ENCODE assay signal across 24 cellular contexts in genomic region chr16:1262210-1262845, GRCh38. TPM values are rescaled to one million over a fixed set of nuclear protein-coding genes. Genes with fewer than 3 reads are reported as not detected.
DNase-seq lines count a peak whose midpoint lies in the region; ATAC-seq, FAIRE-seq and TF ChIP-seq lines count a peak whose summit lies in the region.
"Had no signal": no experiment of that assay in that cellular context is flagged by ENCODE, and none has a peak within 500 bp of the region (broad histone marks: within the 10 kb centered on the region; RNA-seq: fewer than 3 reads in every experiment).

No MANE protein-coding gene starts in this region.

- H2BK120ac ChIP-seq in H1 (replicated peaks; ENCODE audit: low read depth, low read length) (no peak overlapping the region), neuronal stem cell (ENCODE audit: low read depth, low read length) (no peak overlapping the region)

- H3K4me1 Mint-ChIP-seq in natural killer cell treated with Interleukin-12 subunit alpha and Interleukin-12 subunit beta and Interleukin-15 and Interleukin-18, amount 100 ng/mL, for 72 hours (ENCODE audit: low read depth in 2 of 2): peaks cover 5 to 6% of the 10 kb centered on the region in 2 donors
- H3K4me1 Mint-ChIP-seq in natural killer cell: peaks cover 5 to 6% of the 10 kb centered on the region in 2 donors
- H3K4me1 Mint-ChIP-seq in activated CD8-positive, alpha-beta memory T cell treated with anti-CD3 and anti-CD28 coated beads, Interleukin-2, amount 10 ng/mL, durations not matched to agents 7 days and 5 days: peaks cover 2% of the 10 kb centered on the region

- no peak overlapping the region for H4K5ac ChIP-seq in H1 (ENCODE audit: insufficient read length, low read depth, low read length)

- H3K36me3 ChIP-seq in HEK293 (ENCODE audit: control insufficient read depth in 2 of 2, insufficient read depth in 1 of 2, low read length in 2 of 2) (no peaks in the 10 kb centered on the region), H1 (ENCODE audit: control insufficient read depth in 2 of 4, insufficient read depth in 4 of 4, low read length in 3 of 4) (no peaks in the 10 kb centered on the region; a peak in 1 of 8 replicates), neuronal stem cell (replicated peaks in 1 of 2; ENCODE audit: control insufficient read depth in 2 of 2, insufficient read depth in 2 of 2, low read length in 2 of 2) (no peaks in the 10 kb centered on the region)

- DNase-seq in natural killer cell treated with Interleukin-12 subunit alpha and Interleukin-12 subunit beta and Interleukin-15 and Interleukin-18, amount 100 ng/mL, for 72 hours (ENCODE audit: low spot score): peak; percentile 57
- DNase-seq in natural killer cell (no peak), H1 (ENCODE audit: low read depth in 1 of 2, low spot score in 2 of 2) (no peak), neuronal stem cell (ENCODE audit: low spot score) (no peak), hippocampal formation (lab: John Stamatoyannopoulos, UW) (no peak)
- no peak for DNase-seq in activated CD8-positive, alpha-beta memory T cell treated with anti-CD3 and anti-CD28 coated beads, Interleukin-2, amount 10 ng/mL, durations not matched to agents 7 days and 5 days
- DNase-seq: C1 segment of cervical spinal cord; CD4-positive, alpha-beta memory T cell; COR-L47; DMS79 treated with DMSO at 0.1 percent for 48 hours; GF-D8; GM23248; HCEC 1CT had no signal

- H4K91ac ChIP-seq in H1 (replicated peaks; ENCODE audit: insufficient read length, low read length) (no peak overlapping the region), neuronal stem cell (ENCODE audit: low read depth, low read length, poor library complexity) (no peak overlapping the region)

- no peak overlapping the region for H3K27ac Mint-ChIP-seq in natural killer cell treated with Interleukin-12 subunit alpha and Interleukin-12 subunit beta and Interleukin-15 and Interleukin-18, amount 100 ng/mL, for 72 hours
- H3K27ac Mint-ChIP-seq in natural killer cell: no peak overlapping the region
- no peak overlapping the region for H3K27ac Mint-ChIP-seq in activated CD8-positive, alpha-beta memory T cell treated with anti-CD3 and anti-CD28 coated beads, Interleukin-2, amount 10 ng/mL, durations not matched to agents 7 days and 5 days
- H3K27ac Mint-ChIP-seq: CD4-positive, alpha-beta memory T cell had no signal

- H4K20me1 ChIP-seq in H1 (replicated peaks in 1 of 2; ENCODE audit: control insufficient read depth in 1 of 2, insufficient read depth in 2 of 2, low read length in 2 of 2): peaks cover 0 to 7% of the 10 kb centered on the region in 2 experiments

- POLR2A ChIA-PET in HEK293 (lab: Yijun Ruan, JAX) (no interaction called here), H1 (lab: Charles Lee; ENCODE audit: partially characterized antibody) (interaction anchor here (0.9 to 1.7 kb wide), 2 partner anchors 28 to 159 kb away, joined by 3 to 5 read pairs; partner anchors contain the start of gene UQCC4)

- H2AFZ ChIP-seq in H1 (ENCODE audit: low read length): no peak overlapping the region
- H2AFZ ChIP-seq in neuronal stem cell (ENCODE audit: low read length): no peak overlapping the region
- H2AFZ ChIP-seq: GM23248 had no signal

- H3K9me3 ChIP-seq in HEK293 (ENCODE audit: control insufficient read depth, insufficient read depth, low read depth, low read length) (no peaks in the 10 kb centered on the region), H1 (ENCODE audit: insufficient read depth in 2 of 2, low read depth in 1 of 2, low read length in 1 of 2) (peaks cover 0 to 2% of the 10 kb centered on the region in 2 experiments; a peak in 2 of 4 replicates), neuronal stem cell (replicated peaks in 1 of 2; ENCODE audit: control insufficient read depth in 2 of 2, insufficient read depth in 1 of 2, low read depth in 1 of 2, low read length in 2 of 2) (peaks cover 0 to 11% of the 10 kb centered on the region in 2 donors)

- H2BK15ac ChIP-seq in H1 (ENCODE audit: low read length) (no peak overlapping the region), neuronal stem cell (ENCODE audit: low read length) (no peak overlapping the region)

- TF ChIP-seq CTCF in natural killer cell (IDR thresholded peaks at IDR 0.05) (no peak), HEK293 (tag by site-specific recombination; IDR thresholded peaks at IDR 0.05) (no peak), H1 (IDR thresholded peaks at IDR 0.05; ENCODE audit: control extremely low read depth in 1 of 3, insufficient read depth in 1 of 3, low read depth in 1 of 3, low read length in 3 of 3) (no peak)

- FAIRE-seq in H1 (lab: Jason Lieb, UNC): no peak
- FAIRE-seq: GM12891, GM18507, H54 had no signal

- H4K8ac ChIP-seq in H1 (ENCODE audit: extremely low read depth, insufficient read depth, low read length): 0 out of 2 replicates have a peak overlapping the region, but pooled peaks have one; percentile 25
- H4K8ac ChIP-seq in neuronal stem cell (ENCODE audit: low read depth, low read length): no peak overlapping the region

- no peak overlapping the region for H2AK5ac ChIP-seq in H1 (ENCODE audit: low read depth, low read length)
- peak overlapping the region; percentile 50 for H2AK5ac ChIP-seq in neuronal stem cell (ENCODE audit: low read depth, low read length)

- H3K9ac ChIP-seq in H1 (replicated peaks in 1 of 4; ENCODE audit: extremely low read depth in 1 of 4, low read depth in 3 of 4, low read length in 3 of 4) (no peak overlapping the region), neuronal stem cell (ENCODE audit: low read depth, low read length, poor library complexity) (no peak overlapping the region)
- H3K9ac ChIP-seq: GM23248 had no signal

- no peak overlapping the region for H2BK5ac ChIP-seq in H1 (ENCODE audit: low read depth, low read length)
- H2BK5ac ChIP-seq in neuronal stem cell (ENCODE audit: low read length): no peak overlapping the region

- H3K23me2 ChIP-seq in H1 (ENCODE audit: low read depth, low read length): peaks cover 3% of the 10 kb centered on the region; the same call in 1 of the 2 replicates

- intact Hi-C loops in natural killer cell (cut with micrococcal nuclease): no loop called here

- H3K14ac ChIP-seq in H1 (ENCODE audit: insufficient read length) (no peak overlapping the region), neuronal stem cell (ENCODE audit: low read length) (no peak overlapping the region)

- H3K4me3 Mint-ChIP-seq in natural killer cell treated with Interleukin-12 subunit alpha and Interleukin-12 subunit beta and Interleukin-15 and Interleukin-18, amount 100 ng/mL, for 72 hours: no peak overlapping the region
- no peak overlapping the region for H3K4me3 Mint-ChIP-seq in natural killer cell
- H3K4me3 Mint-ChIP-seq in activated CD8-positive, alpha-beta memory T cell treated with anti-CD3 and anti-CD28 coated beads, Interleukin-2, amount 10 ng/mL, durations not matched to agents 7 days and 5 days: no peak overlapping the region
- H3K4me3 Mint-ChIP-seq: CD4-positive, alpha-beta memory T cell had no signal

- no peak overlapping the region for H3K56ac ChIP-seq in H1 (replicated peaks; ENCODE audit: insufficient read length, low read depth, low read length)

- H3K4me2 ChIP-seq in H1 (ENCODE audit: insufficient read depth in 1 of 2, low read depth in 2 of 2, low read length in 2 of 2) (no peak overlapping the region), neuronal stem cell (ENCODE audit: insufficient read depth, low read length, poor library complexity, severe bottlenecking) (no peak overlapping the region)

- whole genome bisulfite sequencing in H1 (ENCODE audit: extremely low coverage in 1 of 2, insufficient coverage in 1 of 2, insufficient read length in 1 of 2, insufficient replicate concordance in 2 of 2, low coverage in 1 of 2, low lambda C conversion rate in 2 of 2, missing lambda C conversion rate in 1 of 2), 2 experiments: 91% methylated on average over 31 of the region's 32 CpGs; no CpG with 5 or more reads in 1 of the 2 experiments
- WGBS in neuronal stem cell (ENCODE audit: extremely low coverage in 2 of 2, insufficient read length in 2 of 2, insufficient replicate concordance in 1 of 2), 2 donors: no CpG with 5 or more reads among the region's 32 CpGs

- H3K4me1 ChIP-seq in HEK293 (ENCODE audit: control insufficient read depth, insufficient read depth, low read length) (no peaks in the 10 kb centered on the region), H1 (replicated peaks in 1 of 4; ENCODE audit: control insufficient read depth in 3 of 4, insufficient read depth in 4 of 4, low read length in 3 of 4) (peaks cover 0 to 11% (median 8%) of the 10 kb centered on the region in 4 experiments; a peak in 6 of 7 replicates), neuronal stem cell (ENCODE audit: control insufficient read depth in 2 of 2, insufficient read depth in 1 of 2, low read depth in 1 of 2, low read length in 2 of 2) (peaks cover 0 to 2% of the 10 kb centered on the region in 2 donors)

- CTCF ChIA-PET in HEK293 (lab: Yijun Ruan, JAX): no interaction called here
- CTCF ChIA-PET in H1 (lab: Charles Lee; ENCODE audit: partially characterized antibody): interaction anchor here (0.9 to 1.3 kb wide), 5 partner anchors 12 to 42 kb away, joined by 3 to 4 read pairs (median 3); no protein-coding TSS in a partner anchor
- CTCF ChIA-PET in activated CD8-positive, alpha-beta memory T cell treated with anti-CD3 and anti-CD28 coated beads, Interleukin-2, amount 10 ng/mL, durations not matched to agents 7 days and 5 days (lab: Charles Lee): no interaction called here

- no peak for ATAC-seq in natural killer cell treated with Interleukin-12 subunit alpha and Interleukin-12 subunit beta and Interleukin-15 and Interleukin-18, amount 100 ng/mL, for 72 hours
- ATAC-seq in natural killer cell: no peak
- ATAC-seq in activated CD8-positive, alpha-beta memory T cell treated with anti-CD3 and anti-CD28 coated beads, Interleukin-2, amount 10 ng/mL, durations not matched to agents 7 days and 5 days: no peak
- no peak for ATAC-seq in HG03521 (IDR thresholded peaks at IDR 0.05; ENCODE audit: unreplicated experiment)

- TF ChIP-seq EP300 in H1 (IDR thresholded peaks at IDR 0.05; ENCODE audit: borderline replicate concordance in 1 of 2, low read depth in 2 of 2, low read length in 2 of 2): no peak

- H3K79me2 ChIP-seq in H1 (ENCODE audit: control insufficient read depth in 1 of 2, insufficient read depth in 2 of 2, low read length in 2 of 2): no peaks in the 10 kb centered on the region

- H3K27me3 Mint-ChIP-seq in natural killer cell treated with Interleukin-12 subunit alpha and Interleukin-12 subunit beta and Interleukin-15 and Interleukin-18, amount 100 ng/mL, for 72 hours: peaks cover 0 to 13% of the 10 kb centered on the region in 2 donors
- H3K27me3 Mint-ChIP-seq in natural killer cell (ENCODE audit: low read depth in 2 of 2): peaks cover 8 to 22% of the 10 kb centered on the region in 2 donors
- peaks cover 18% of the 10 kb centered on the region for H3K27me3 Mint-ChIP-seq in activated CD8-positive, alpha-beta memory T cell treated with anti-CD3 and anti-CD28 coated beads, Interleukin-2, amount 10 ng/mL, durations not matched to agents 7 days and 5 days

- H3K79me1 ChIP-seq in H1 (ENCODE audit: low read depth, low read length): no peaks in the 10 kb centered on the region; the same call in 1 of the 2 replicates
- H3K79me1 ChIP-seq in neuronal stem cell (ENCODE audit: low read depth, low read length): peaks cover 4% of the 10 kb centered on the region

- no peak for TF ChIP-seq RAD21 in H1 (IDR thresholded peaks at IDR 0.05 in 1 of 2, conservative IDR thresholded peaks at IDR 0.05 in 1 of 2; ENCODE audit: low read depth in 2 of 2, low read length in 2 of 2)

- H3K27me3 ChIP-seq in H1 (replicated peaks in 1 of 4; ENCODE audit: control insufficient read depth in 3 of 4, extremely low read depth in 1 of 4, insufficient read depth in 3 of 4, low read length in 3 of 4): peaks cover 0 to 28% (median 15%) of the 10 kb centered on the region in 4 experiments; a peak in 5 of 7 replicates
- peaks cover 11 to 51% (median 38%) of the 10 kb centered on the region in 3 experiments for H3K27me3 ChIP-seq in neuronal stem cell (ENCODE audit: control insufficient read depth in 3 of 3, insufficient read depth in 3 of 3, low read depth in 1 of 3, low read length in 3 of 3)

- peaks cover 8% of the 10 kb centered on the region for H3K9me3 Mint-ChIP-seq in natural killer cell treated with Interleukin-12 subunit alpha and Interleukin-12 subunit beta and Interleukin-15 and Interleukin-18, amount 100 ng/mL, for 72 hours
- H3K9me3 Mint-ChIP-seq in natural killer cell: no peaks in the 10 kb centered on the region
- peaks cover 9% of the 10 kb centered on the region for H3K9me3 Mint-ChIP-seq in activated CD8-positive, alpha-beta memory T cell treated with anti-CD3 and anti-CD28 coated beads, Interleukin-2, amount 10 ng/mL, durations not matched to agents 7 days and 5 days (ENCODE audit: low read depth)
- H3K9me3 Mint-ChIP-seq: CD4-positive, alpha-beta memory T cell had no signal

- H3K4ac ChIP-seq in H1 (replicated peaks; ENCODE audit: insufficient read length, low read depth, low read length): no peak overlapping the region
- no peak overlapping the region for H3K4ac ChIP-seq in neuronal stem cell (ENCODE audit: low read length)

- no peaks in the 10 kb centered on the region for H3K36me3 Mint-ChIP-seq in natural killer cell treated with Interleukin-12 subunit alpha and Interleukin-12 subunit beta and Interleukin-15 and Interleukin-18, amount 100 ng/mL, for 72 hours
- no peaks in the 10 kb centered on the region for H3K36me3 Mint-ChIP-seq in natural killer cell
- H3K36me3 Mint-ChIP-seq in activated CD8-positive, alpha-beta memory T cell treated with anti-CD3 and anti-CD28 coated beads, Interleukin-2, amount 10 ng/mL, durations not matched to agents 7 days and 5 days: peaks cover 3% of the 10 kb centered on the region
- H3K36me3 Mint-ChIP-seq: CD4-positive, alpha-beta memory T cell had no signal

- TF ChIP-seq POLR2A in H1 (IDR thresholded peaks at IDR 0.05; ENCODE audit: control extremely low read depth in 1 of 2, low read depth in 2 of 2, low read length in 2 of 2): no peak

- H2BK20ac ChIP-seq in H1 (ENCODE audit: low read length): no peak overlapping the region

- H2BK12ac ChIP-seq in H1 (ENCODE audit: low read depth, low read length): no peak overlapping the region
- H2BK12ac ChIP-seq in neuronal stem cell (ENCODE audit: low read length): no peak overlapping the region

- H3K23ac ChIP-seq in H1 (ENCODE audit: insufficient read length): no peak overlapping the region
- no peak overlapping the region for H3K23ac ChIP-seq in neuronal stem cell (ENCODE audit: low read depth, low read length, poor library complexity)

- H3K27ac ChIP-seq in HEK293 (ENCODE audit: extremely low read depth, low read depth, low read length) (no peak overlapping the region), H1 (ENCODE audit: low read depth, low read length) (no peak overlapping the region), neuronal stem cell (replicated peaks; ENCODE audit: low read length) (no peak overlapping the region)
- H3K27ac ChIP-seq: GM23248 had no signal

- H3K4me3 ChIP-seq in HEK293 (ENCODE audit: low read depth, low read length) (no peak overlapping the region), H1 (ENCODE audit: extremely low read depth in 1 of 4, insufficient read depth in 2 of 4, low read depth in 3 of 4, low read length in 4 of 4) (no peak overlapping the region), neuronal stem cell (ENCODE audit: low read length in 2 of 2) (no peak overlapping the region)
- H3K4me3 ChIP-seq: GM23248 had no signal

- no peak overlapping the region for H3K18ac ChIP-seq in H1 (ENCODE audit: extremely low read depth, low read length)
- no peak overlapping the region for H3K18ac ChIP-seq in neuronal stem cell (ENCODE audit: low read length)

RNA-seq across cellular contexts. Expression of gene TPSD1, which starts 6.5 kb away (rescaled TPM):
- total RNA-seq in natural killer cell treated with Interleukin-12 subunit alpha and Interleukin-12 subunit beta and Interleukin-15 and Interleukin-18, amount 100 ng/mL, for 72 hours: not detected
- total RNA-seq in natural killer cell: 1 to 10 TPM in 1 of 3 donors, not detected in 2; 3.2 TPM
- not detected in 2 replicates for total RNA-seq in H1 (2021; fragmentation: NEBNext Ultra II Directional; extraction: Animal tissue kit (Norgen Biotek cat#: 25700))
- polyA plus RNA-seq in H1 (2011; rRNA removed): 0.26 and 0.61 TPM in 2 replicates
- polyA plus RNA-seq in H1 (2011; cell fraction: cytosol; rRNA removed): 0.62 TPM
- 8.5 TPM for polyA plus RNA-seq in H1 (2011; cell fraction: nucleus; rRNA removed)
- 0.42 to 1.1 TPM (median 0.70 TPM) in 4 replicates for polyA plus RNA-seq in H1 (2012, experiment 1 of 2)
- polyA plus RNA-seq in H1 (2012, experiment 2 of 2): 0.18 TPM
- 0.36 TPM for polyA plus RNA-seq in H1 (2013, experiment 1 of 2)
- 0.17 TPM for polyA plus RNA-seq in H1 (2013, experiment 2 of 2)
- 0.28 TPM in 1 of 2 replicates, not detected in the other for polyA minus RNA-seq in H1 (2011; rRNA and poly(A)+ RNA removed)
- polyA minus RNA-seq in H1 (2011; cell fraction: cytosol; rRNA and poly(A)+ RNA removed): not detected
- not detected for polyA minus RNA-seq in H1 (2011; cell fraction: nucleus; rRNA and poly(A)+ RNA removed)
- polyA plus RNA-seq in neuronal stem cell (2013, experiment 1 of 2): 0.06 TPM
- polyA plus RNA-seq in neuronal stem cell (2013, experiment 2 of 2): not detected
- total RNA-seq in activated CD8-positive, alpha-beta memory T cell treated with anti-CD3 and anti-CD28 coated beads, Interleukin-2, amount 10 ng/mL, durations not matched to agents 7 days and 5 days: not detected
- total RNA-seq: A172; Calu3; CD4-positive, alpha-beta memory T cell; Daoy; G401; GM23248 had no signal
- polyA plus RNA-seq: BJ; CD4-positive, alpha-beta memory T cell; GM23248 had no signal

RNA-seq across cellular contexts. Expression of gene TPSAB1, which starts 21.8 kb away (rescaled TPM):
- total RNA-seq in natural killer cell treated with Interleukin-12 subunit alpha and Interleukin-12 subunit beta and Interleukin-15 and Interleukin-18, amount 100 ng/mL, for 72 hours: 1 to 10 TPM in 1 of 2 donors, not detected in 1; 6.6 TPM
- total RNA-seq in natural killer cell: 10 to 100 TPM in 1 of 3 donors, under 1 TPM in 1, not detected in 1; 0.82 to 13.4 TPM
- not detected in 2 replicates for total RNA-seq in H1 (2021; fragmentation: NEBNext Ultra II Directional; extraction: Animal tissue kit (Norgen Biotek cat#: 25700))
- 0.09 TPM in 2 replicates for polyA plus RNA-seq in H1 (2011; rRNA removed)
- 0.12 TPM for polyA plus RNA-seq in H1 (2011; cell fraction: cytosol; rRNA removed)
- polyA plus RNA-seq in H1 (2011; cell fraction: nucleus; rRNA removed): 1.5 TPM
- not detected in 4 replicates for polyA plus RNA-seq in H1 (2012, experiment 1 of 2)
- not detected for polyA plus RNA-seq in H1 (2012, experiment 2 of 2)
- not detected for polyA plus RNA-seq in H1 (2013, experiment 1 of 2)
- not detected for polyA plus RNA-seq in H1 (2013, experiment 2 of 2)
- polyA minus RNA-seq in H1 (2011; rRNA and poly(A)+ RNA removed): not detected in 2 replicates
- not detected for polyA minus RNA-seq in H1 (2011; cell fraction: cytosol; rRNA and poly(A)+ RNA removed)
- polyA minus RNA-seq in H1 (2011; cell fraction: nucleus; rRNA and poly(A)+ RNA removed): not detected
- not detected for polyA plus RNA-seq in neuronal stem cell (2013, experiment 1 of 2)
- not detected for polyA plus RNA-seq in neuronal stem cell (2013, experiment 2 of 2)
- total RNA-seq in activated CD8-positive, alpha-beta memory T cell treated with anti-CD3 and anti-CD28 coated beads, Interleukin-2, amount 10 ng/mL, durations not matched to agents 7 days and 5 days: not detected
- total RNA-seq: Calu3; CD4-positive, alpha-beta memory T cell; Daoy; G401; GM23248 had no signal
- polyA plus RNA-seq: BJ; CD4-positive, alpha-beta memory T cell; GM23248 had no signal

RNA-seq across cellular contexts. Expression of gene TPSB2, which starts 32.3 kb away (rescaled TPM):
- total RNA-seq in natural killer cell treated with Interleukin-12 subunit alpha and Interleukin-12 subunit beta and Interleukin-15 and Interleukin-18, amount 100 ng/mL, for 72 hours: 1 to 10 TPM in 1 of 2 donors, not detected in 1; 1.0 TPM
- 10 to 100 TPM in 1 of 3 donors, not detected in 2; 12.6 TPM for total RNA-seq in natural killer cell
- not detected in 2 replicates for total RNA-seq in H1 (2021; fragmentation: NEBNext Ultra II Directional; extraction: Animal tissue kit (Norgen Biotek cat#: 25700))
- polyA plus RNA-seq in H1 (2011; rRNA removed): 0.08 TPM in 1 of 2 replicates, not detected in the other
- 0.06 TPM for polyA plus RNA-seq in H1 (2011; cell fraction: cytosol; rRNA removed)
- polyA plus RNA-seq in H1 (2011; cell fraction: nucleus; rRNA removed): 0.50 TPM
- not detected in 4 replicates for polyA plus RNA-seq in H1 (2012, experiment 1 of 2)
- not detected for polyA plus RNA-seq in H1 (2012, experiment 2 of 2)
- not detected for polyA plus RNA-seq in H1 (2013, experiment 1 of 2)
- polyA plus RNA-seq in H1 (2013, experiment 2 of 2): not detected
- not detected in 2 replicates for polyA minus RNA-seq in H1 (2011; rRNA and poly(A)+ RNA removed)
- not detected for polyA minus RNA-seq in H1 (2011; cell fraction: cytosol; rRNA and poly(A)+ RNA removed)
- not detected for polyA minus RNA-seq in H1 (2011; cell fraction: nucleus; rRNA and poly(A)+ RNA removed)
- not detected for polyA plus RNA-seq in neuronal stem cell (2013, experiment 1 of 2)
- not detected for polyA plus RNA-seq in neuronal stem cell (2013, experiment 2 of 2)
- total RNA-seq in activated CD8-positive, alpha-beta memory T cell treated with anti-CD3 and anti-CD28 coated beads, Interleukin-2, amount 10 ng/mL, durations not matched to agents 7 days and 5 days: not detected
- total RNA-seq: A172; Calu3; CD4-positive, alpha-beta memory T cell; Daoy; G401; GM23248 had no signal
- polyA plus RNA-seq: BJ; CD4-positive, alpha-beta memory T cell; GM23248 had no signal

RNA-seq across cellular contexts. Expression of gene TPSG1, which starts 37.3 kb away (rescaled TPM):
- total RNA-seq in natural killer cell treated with Interleukin-12 subunit alpha and Interleukin-12 subunit beta and Interleukin-15 and Interleukin-18, amount 100 ng/mL, for 72 hours: 1 to 10 TPM in 1 of 2 donors, not detected in 1; 1.3 TPM
- total RNA-seq in natural killer cell: under 1 TPM in 1 of 3 donors, not detected in 2; 0.40 TPM
- not detected in 2 replicates for total RNA-seq in H1 (2021; fragmentation: NEBNext Ultra II Directional; extraction: Animal tissue kit (Norgen Biotek cat#: 25700))
- not detected in 2 replicates for polyA plus RNA-seq in H1 (2011; rRNA removed)
- polyA plus RNA-seq in H1 (2011; cell fraction: cytosol; rRNA removed): not detected
- not detected for polyA plus RNA-seq in H1 (2011; cell fraction: nucleus; rRNA removed)
- 0.55 to 0.76 TPM (median 0.67 TPM) in 4 replicates for polyA plus RNA-seq in H1 (2012, experiment 1 of 2)
- not detected for polyA plus RNA-seq in H1 (2012, experiment 2 of 2)
- polyA plus RNA-seq in H1 (2013, experiment 1 of 2): not detected
- not detected for polyA plus RNA-seq in H1 (2013, experiment 2 of 2)
- polyA minus RNA-seq in H1 (2011; rRNA and poly(A)+ RNA removed): not detected in 2 replicates
- not detected for polyA minus RNA-seq in H1 (2011; cell fraction: cytosol; rRNA and poly(A)+ RNA removed)
- polyA minus RNA-seq in H1 (2011; cell fraction: nucleus; rRNA and poly(A)+ RNA removed): not detected
- not detected for polyA plus RNA-seq in neuronal stem cell (2013, experiment 1 of 2)
- polyA plus RNA-seq in neuronal stem cell (2013, experiment 2 of 2): not detected
- total RNA-seq in activated CD8-positive, alpha-beta memory T cell treated with anti-CD3 and anti-CD28 coated beads, Interleukin-2, amount 10 ng/mL, durations not matched to agents 7 days and 5 days: not detected
- total RNA-seq: A673; Calu3; CD4-positive, alpha-beta memory T cell; G401; GM23248 had no signal
- polyA plus RNA-seq: BJ; CD4-positive, alpha-beta memory T cell; GM23248 had no signal

RNA-seq across cellular contexts. Expression of gene UBE2I, which starts 47.1 kb away (rescaled TPM):
- 100 to 1,000 TPM; 202 to 246 TPM for total RNA-seq in natural killer cell treated with Interleukin-12 subunit alpha and Interleukin-12 subunit beta and Interleukin-15 and Interleukin-18, amount 100 ng/mL, for 72 hours
- total RNA-seq in natural killer cell: 100 to 1,000 TPM; 367 to 412 (median 383) TPM
- total RNA-seq in H1 (2021; fragmentation: NEBNext Ultra II Directional; extraction: Animal tissue kit (Norgen Biotek cat#: 25700)): 268 and 272 TPM in 2 replicates
- polyA plus RNA-seq in H1 (2011; rRNA removed): 148 and 162 TPM in 2 replicates
- 142 TPM for polyA plus RNA-seq in H1 (2011; cell fraction: cytosol; rRNA removed)
- polyA plus RNA-seq in H1 (2011; cell fraction: nucleus; rRNA removed): 143 TPM
- polyA plus RNA-seq in H1 (2012, experiment 1 of 2): 186 to 197 TPM (median 190 TPM) in 4 replicates
- 278 TPM for polyA plus RNA-seq in H1 (2012, experiment 2 of 2)
- polyA plus RNA-seq in H1 (2013, experiment 1 of 2): 202 TPM
- 204 TPM for polyA plus RNA-seq in H1 (2013, experiment 2 of 2)
- 87.2 and 89.0 TPM in 2 replicates for polyA minus RNA-seq in H1 (2011; rRNA and poly(A)+ RNA removed)
- 84.7 TPM for polyA minus RNA-seq in H1 (2011; cell fraction: cytosol; rRNA and poly(A)+ RNA removed)
- 99.4 TPM for polyA minus RNA-seq in H1 (2011; cell fraction: nucleus; rRNA and poly(A)+ RNA removed)
- polyA plus RNA-seq in neuronal stem cell (2013, experiment 1 of 2): 253 TPM
- 258 TPM for polyA plus RNA-seq in neuronal stem cell (2013, experiment 2 of 2)
- 100 to 1,000 TPM; 224 to 253 TPM for total RNA-seq in activated CD8-positive, alpha-beta memory T cell treated with anti-CD3 and anti-CD28 coated beads, Interleukin-2, amount 10 ng/mL, durations not matched to agents 7 days and 5 days
